ENCODE assay signal across 8 cellular contexts in the genomic region with DNA sequence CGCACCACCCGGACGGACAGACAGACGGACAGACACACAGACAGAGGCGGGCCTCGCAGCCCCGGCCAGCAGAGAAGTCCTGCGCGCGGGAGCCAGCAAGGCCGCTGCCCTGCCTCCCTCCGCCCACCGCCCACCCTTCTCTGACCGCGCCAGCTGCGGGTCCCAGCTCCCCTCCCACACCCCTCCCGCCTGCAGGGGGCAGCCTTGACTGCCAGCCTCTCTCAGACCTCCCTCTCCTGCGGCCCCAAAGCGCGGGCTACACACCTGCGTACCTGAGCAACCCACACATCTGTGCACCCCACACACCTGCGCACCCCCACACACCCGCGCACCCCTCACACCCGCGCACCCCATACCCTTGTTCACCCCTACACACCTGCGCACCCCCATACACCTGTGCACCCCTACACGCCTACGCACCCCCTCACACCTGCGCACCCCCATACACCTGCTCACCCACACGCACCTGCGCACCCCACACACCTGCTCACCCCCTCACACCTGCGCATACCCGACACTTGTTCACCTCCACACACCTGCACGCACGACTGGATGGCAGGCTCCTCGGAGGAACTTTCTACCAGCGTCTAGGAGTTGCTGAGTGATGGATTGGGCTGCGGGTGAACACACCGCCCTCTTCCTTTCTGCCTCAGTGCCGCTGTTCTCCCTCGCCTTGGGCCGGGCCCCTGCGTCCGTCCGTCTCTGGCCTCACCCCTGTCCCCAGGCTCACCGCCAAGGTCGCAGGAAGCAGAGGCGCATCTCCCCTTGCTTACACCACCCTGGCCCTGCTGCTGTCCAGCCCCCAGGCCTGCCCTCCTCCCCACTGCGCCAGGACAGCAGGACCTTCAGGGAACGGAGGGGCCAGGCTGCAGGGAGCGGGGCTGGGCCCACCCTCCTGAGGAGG. TPM values are rescaled to one million over a fixed set of nuclear protein-coding genes. Genes with fewer than 3 reads are reported as not detected.
DNase-seq lines count a peak whose midpoint lies in the region; ATAC-seq and TF ChIP-seq lines count a peak whose summit lies in the region.

No MANE protein-coding gene starts in this region.

- H3K23ac ChIP-seq in mesenchymal stem cell (ENCODE audit: low read length in 2 of 2) = no peak overlapping the region

- CTCF ChIA-PET in HEK293 (lab: Yijun Ruan, JAX) = no interaction called here

- H4K8ac ChIP-seq in mesenchymal stem cell (ENCODE audit: low read length) = peak overlapping the region; percentile 68

- H4K91ac ChIP-seq in mesenchymal stem cell (ENCODE audit: low read length) = peak overlapping the region; percentile 87

- H3K27ac ChIP-seq in HEK293 (ENCODE audit: extremely low read depth, low read depth, low read length) (no peak overlapping the region), mesenchymal stem cell (ENCODE audit: low read length, poor library complexity, severe bottlenecking) (no peak overlapping the region)

- DNase-seq in 8988T = peak; percentile 71
- peak; percentile 47 for DNase-seq in activated T-cell treated with anti-CD3 and anti-CD28 coated beads for 48 hours (ENCODE audit: low read depth)
- DNase-seq in mesenchymal stem cell = no peak
- DNase-seq in NCI-H1105 treated with DMSO at 0.1 percent for 48 hours (lab: John Stamatoyannopoulos, UW) = no peak
- no peak for DNase-seq in LoVo (ENCODE audit: low spot score)

- 47% methylated on average over 51 of the region's 52 CpGs for WGBS in mesenchymal stem cell

- 0 out of 2 replicates have a peak, but pooled peaks have one; percentile 8 for TF ChIP-seq CTCF in HEK293 (tag by site-specific recombination; IDR thresholded peaks at IDR 0.05)

- H3K9ac ChIP-seq in mesenchymal stem cell (ENCODE audit: low read length) = no peak overlapping the region

- H2BK15ac ChIP-seq in mesenchymal stem cell (ENCODE audit: low read depth, poor library complexity, severe bottlenecking) = no peak overlapping the region

- H3K4me3 ChIP-seq in HEK293 (ENCODE audit: low read depth, low read length) (no peak overlapping the region), mesenchymal stem cell (ENCODE audit: insufficient read depth in 1 of 2, low read depth in 1 of 2, low read length in 2 of 2) (peak overlapping the region in 1 of 2 experiments; percentile 17)

- H2BK12ac ChIP-seq in mesenchymal stem cell (ENCODE audit: low read length in 2 of 2) = no peak overlapping the region

- no peak overlapping the region for H2BK120ac ChIP-seq in mesenchymal stem cell (ENCODE audit: low read depth, low read length)

- no peaks in the 10 kb centered on the region for H3K79me1 ChIP-seq in mesenchymal stem cell (replicated peaks; ENCODE audit: low read length, poor library complexity, severe bottlenecking)

- H3K36me3 ChIP-seq in HEK293 (ENCODE audit: control insufficient read depth in 2 of 2, insufficient read depth in 1 of 2, low read length in 2 of 2) = no peaks in the 10 kb centered on the region
- no peaks in the 10 kb centered on the region for H3K36me3 ChIP-seq in mesenchymal stem cell (ENCODE audit: control insufficient read depth in 1 of 2, insufficient read depth in 2 of 2, low read depth in 1 of 2, low read length in 2 of 2)

- peaks cover 7 to 25% of the 10 kb centered on the region in 2 experiments for H3K27me3 ChIP-seq in mesenchymal stem cell (ENCODE audit: control insufficient read depth in 1 of 2, insufficient read depth in 1 of 2, low read length in 2 of 2)

- POLR2A ChIA-PET in HEK293 (lab: Yijun Ruan, JAX) = interaction anchor here (0.6 kb wide), 1 partner anchor 176 kb away, joined by 6 read pairs; a partner anchor contains a TSS

- ATAC-seq in HG03280 (IDR thresholded peaks at IDR 0.05; ENCODE audit: unreplicated experiment) (no peak), HG02571 (IDR thresholded peaks at IDR 0.05; ENCODE audit: unreplicated experiment) (no peak)

- H3K4ac ChIP-seq in mesenchymal stem cell (ENCODE audit: low read depth in 1 of 2, low read length in 2 of 2) = no peak overlapping the region

- H3K9me3 ChIP-seq in HEK293 (ENCODE audit: control insufficient read depth, insufficient read depth, low read depth, low read length) = no peaks in the 10 kb centered on the region
- H3K9me3 ChIP-seq in mesenchymal stem cell (ENCODE audit: control insufficient read depth, low read length) = no peaks in the 10 kb centered on the region

- no peak overlapping the region for H2AK5ac ChIP-seq in mesenchymal stem cell (ENCODE audit: low read length, severe bottlenecking)

- no peaks in the 10 kb centered on the region for H3K4me1 ChIP-seq in HEK293 (ENCODE audit: control insufficient read depth, insufficient read depth, low read length)
- H3K4me1 ChIP-seq in mesenchymal stem cell (ENCODE audit: control insufficient read depth, insufficient read depth, low read depth, low read length) = peaks cover 29% of the 10 kb centered on the region

- H2BK5ac ChIP-seq in mesenchymal stem cell (ENCODE audit: low read depth, low read length, poor library complexity, severe bottlenecking) = no peak overlapping the region

- H3K4me2 ChIP-seq in mesenchymal stem cell (ENCODE audit: low read length, poor library complexity, severe bottlenecking) = no peak overlapping the region

- no peak overlapping the region for H2AFZ ChIP-seq in mesenchymal stem cell (ENCODE audit: low read depth, low read length)

- H3K18ac ChIP-seq in mesenchymal stem cell (ENCODE audit: low read depth in 1 of 2, low read length in 2 of 2) = peak overlapping the region; percentile 18 to 58

- H3K14ac ChIP-seq in mesenchymal stem cell (ENCODE audit: low read length in 2 of 2) = peak overlapping the region in 1 of 2 experiments; percentile 75

TF ChIP-seq in HEK293, 187 proteins besides CTCF, POLR2A, EP300 and RAD21 (continues in another document):
- TF ChIP-seq ZNF501 (tag by site-specific recombination; IDR thresholded peaks at IDR 0.05) = no peak
- no peak for TF ChIP-seq ZNF335 (tag by site-specific recombination; conservative IDR thresholded peaks at IDR 0.05)
- TF ChIP-seq ZFP69B (tag by site-specific recombination; IDR thresholded peaks at IDR 0.05) = no peak
- TF ChIP-seq ZNF670 (tag by site-specific recombination; IDR thresholded peaks at IDR 0.05; ENCODE audit: low read depth) = no peak
- TF ChIP-seq ZXDB (tag by site-specific recombination; IDR thresholded peaks at IDR 0.05) = no peak
- no peak for TF ChIP-seq FEZF1 (tag by site-specific recombination; IDR thresholded peaks at IDR 0.05)
- TF ChIP-seq ZNF548 (tag by site-specific recombination; IDR thresholded peaks at IDR 0.05) = no peak
- TF ChIP-seq ZEB2 (tag by site-specific recombination; IDR thresholded peaks at IDR 0.05) = peak; percentile 94
- TF ChIP-seq ZNF423 (tag by site-specific recombination; IDR thresholded peaks at IDR 0.05) = no peak
- no peak for TF ChIP-seq ZNF350 (tag by site-specific recombination; IDR thresholded peaks at IDR 0.05)
- TF ChIP-seq, protein P1, sequence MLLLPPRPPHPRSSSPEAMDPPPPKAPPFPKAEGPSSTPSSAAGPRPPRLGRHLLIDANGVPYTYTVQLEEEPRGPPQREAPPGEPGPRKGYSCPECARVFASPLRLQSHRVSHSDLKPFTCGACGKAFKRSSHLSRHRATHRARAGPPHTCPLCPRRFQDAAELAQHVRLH (tag by site-specific recombination; IDR thresholded peaks at IDR 0.05) = no peak
- TF ChIP-seq GFI1B (tag by site-specific recombination; IDR thresholded peaks at IDR 0.05) = no peak
- no peak for TF ChIP-seq ZNF426 (tag by site-specific recombination; IDR thresholded peaks at IDR 0.05)
- no peak for TF ChIP-seq ZNF660 (tag by site-specific recombination; IDR thresholded peaks at IDR 0.05)
- TF ChIP-seq KLF7 (tag by site-specific recombination; IDR thresholded peaks at IDR 0.05; ENCODE audit: borderline replicate concordance) = no peak
- peak; percentile 70 for TF ChIP-seq ZFHX2 (tag by site-specific recombination; conservative IDR thresholded peaks at IDR 0.05)
- TF ChIP-seq ZSCAN23 (tag by site-specific recombination; IDR thresholded peaks at IDR 0.05) = no peak
- no peak for TF ChIP-seq ZNF561 (tag by site-specific recombination; IDR thresholded peaks at IDR 0.05; ENCODE audit: borderline replicate concordance)
- TF ChIP-seq ZNF223 (tag by site-specific recombination; IDR thresholded peaks at IDR 0.05) = no peak
- TF ChIP-seq ZNF239 (tag by site-specific recombination; IDR thresholded peaks at IDR 0.05) = no peak
- TF ChIP-seq ZNF169 (tag by site-specific recombination; IDR thresholded peaks at IDR 0.05) = no peak
- no peak for TF ChIP-seq BCL11B (tag by site-specific recombination; IDR thresholded peaks at IDR 0.05; ENCODE audit: low read depth)
- TF ChIP-seq, protein P2, sequence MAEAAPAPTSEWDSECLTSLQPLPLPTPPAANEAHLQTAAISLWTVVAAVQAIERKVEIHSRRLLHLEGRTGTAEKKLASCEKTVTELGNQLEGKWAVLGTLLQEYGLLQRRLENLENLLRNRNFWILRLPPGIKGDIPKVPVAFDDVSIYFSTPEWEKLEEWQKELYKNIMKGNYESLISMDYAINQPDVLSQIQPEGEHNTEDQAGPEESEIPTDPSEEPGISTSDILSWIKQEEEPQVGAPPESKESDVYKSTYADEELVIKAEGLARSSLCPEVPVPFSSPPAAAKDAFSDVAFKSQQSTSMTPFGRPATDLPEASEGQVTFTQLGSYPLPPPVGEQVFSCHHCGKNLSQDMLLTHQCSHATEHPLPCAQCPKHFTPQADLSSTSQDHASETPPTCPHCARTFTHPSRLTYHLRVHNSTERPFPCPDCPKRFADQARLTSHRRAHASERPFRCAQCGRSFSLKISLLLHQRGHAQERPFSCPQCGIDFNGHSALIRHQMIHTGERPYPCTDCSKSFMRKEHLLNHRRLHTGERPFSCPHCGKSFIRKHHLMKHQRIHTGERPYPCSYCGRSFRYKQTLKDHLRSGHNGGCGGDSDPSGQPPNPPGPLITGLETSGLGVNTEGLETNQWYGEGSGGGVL (tag by site-specific recombination; IDR thresholded peaks at IDR 0.05) = no peak
- no peak for TF ChIP-seq MZF1 (tag by site-specific recombination; IDR thresholded peaks at IDR 0.05; ENCODE audit: borderline replicate concordance)
- TF ChIP-seq KLF8 (tag by site-specific recombination; IDR thresholded peaks at IDR 0.05) = no peak
- no peak for TF ChIP-seq ZNF623 (tag by site-specific recombination; IDR thresholded peaks at IDR 0.05)
- no peak for TF ChIP-seq ZNF571 (tag by site-specific recombination; IDR thresholded peaks at IDR 0.05)
- no peak for TF ChIP-seq SALL2 (tag by site-specific recombination; IDR thresholded peaks at IDR 0.05; ENCODE audit: borderline replicate concordance)
- TF ChIP-seq ZNF837 (tag by site-specific recombination; IDR thresholded peaks at IDR 0.05) = no peak
- peak; percentile 84 for TF ChIP-seq EGR2 (tag by site-specific recombination; IDR thresholded peaks at IDR 0.05; ENCODE audit: low read depth)
- no peak for TF ChIP-seq ZNF560 (tag by site-specific recombination; IDR thresholded peaks at IDR 0.05; ENCODE audit: borderline replicate concordance)

RNA-seq across cellular contexts. Expression of a gene that starts 20.8 kb away (rescaled TPM):
- polyA plus RNA-seq in mesenchymal stem cell (2013, experiment 1 of 2) = 39.2 TPM
- polyA plus RNA-seq in mesenchymal stem cell (2013, experiment 2 of 2) = 39.7 TPM

RNA-seq across cellular contexts. Expression of a gene that starts 37.8 kb away (rescaled TPM):
- 11.0 TPM for polyA plus RNA-seq in mesenchymal stem cell (2013, experiment 1 of 2)
- polyA plus RNA-seq in mesenchymal stem cell (2013, experiment 2 of 2) = 10.0 TPM

Comparison
In these comparisons a context has a peak if more than half of its experiments do, and no peak if none do; other contexts are left out.
1. DNase-seq: peak in 8988T (single experiment) and activated T-cell treated with anti-CD3 and anti-CD28 coated beads for 48 hours (single experiment); none in mesenchymal stem cell (single experiment), NCI-H1105 treated with DMSO at 0.1 percent for 48 hours (single experiment) and LoVo (single experiment).